Comparison of ENCODE assay signal across 9 cellular contexts in genomic region chr1:150971583-150972416, GRCh38. TPM values are rescaled to one million over a fixed set of nuclear protein-coding genes. Genes with fewer than 3 reads are reported as not detected.
DNase-seq lines count a peak whose midpoint lies in the region; ATAC-seq, FAIRE-seq and TF ChIP-seq lines count a peak whose summit lies in the region.
"Had no signal": no experiment of that assay in that cellular context is flagged by ENCODE, and none has a peak within 500 bp of the region (broad histone marks: within the 10 kb centered on the region; RNA-seq: fewer than 3 reads in every experiment).

No MANE protein-coding gene starts in this region.

- H3K9ac ChIP-seq in GM12878 (ENCODE audit: control insufficient read depth, insufficient read depth, low read length) (no peak overlapping the region; the same call in 1 of the 2 replicates), liver (ENCODE audit: low read depth in 1 of 2, low read length in 2 of 2) (peak overlapping the region; percentile 93 to 98)

- TF ChIP-seq EP300 in GM12878 (IDR thresholded peaks at IDR 0.05; ENCODE audit: borderline replicate concordance in 1 of 2, control insufficient read depth in 1 of 2, low read depth in 2 of 2, low read length in 2 of 2) (no peak), tibial nerve (IDR thresholded peaks at IDR 0.05) (no peak)

- TF ChIP-seq RAD21 in GM12878 (IDR thresholded peaks at IDR 0.05; ENCODE audit: insufficient read depth, low read depth, low read length) (no peak), liver (IDR thresholded peaks at IDR 0.05) (no peak)

- in situ Hi-C loops in GM12878 (cut with MboI): no loop called here

- H3K27ac ChIP-seq in GM12878 (ENCODE audit: control insufficient read depth, insufficient read depth) (no peak overlapping the region), liver (ENCODE audit: low read depth in 1 of 2, low read length in 2 of 2) (peak overlapping the region; percentile 89 to 90), tibial nerve (peak overlapping the region; percentile 96 to 99 (median 97))

- intact Hi-C loops in GM12878 (cut with micrococcal nuclease; ENCODE audit: unreplicated experiment): loop anchor here (10.0 kb wide), 2 partner anchors 207 to 347 kb away; partner anchors contain the start of genes CTSS and ENSA

- H4K20me1 ChIP-seq in GM12878 (ENCODE audit: control insufficient read depth, insufficient read depth): no peaks in the 10 kb centered on the region

- POLR2A ChIA-PET in GM12878 (lab: Charles Lee): no interaction called here

- RAD21 ChIA-PET in GM12878 (lab: Charles Lee; ENCODE audit: unreplicated experiment): no interaction called here

- H3K4me1 ChIP-seq in GM12878 (ENCODE audit: control insufficient read depth, insufficient read depth, low read length) (peaks cover 7% of the 10 kb centered on the region; the same call in 1 of the 2 replicates), liver (ENCODE audit: control insufficient read depth in 4 of 4, insufficient read depth in 4 of 4, low read length in 3 of 4) (peaks cover 7 to 63% (median 49%) of the 10 kb centered on the region in 4 donors), tibial nerve (peaks cover 0 to 72% (median 48%) of the 10 kb centered on the region in 4 donors)

- ATAC-seq in GM12878 (peak; percentile 21), GM19467 (IDR thresholded peaks at IDR 0.05; ENCODE audit: unreplicated experiment) (no peak)

- FAIRE-seq in GM12878 (lab: Jason Lieb, UNC): no peak
- FAIRE-seq: endometrium had no signal

- H3K36me3 ChIP-seq in GM12878 (ENCODE audit: control insufficient read depth in 2 of 2, insufficient read depth in 2 of 2, low read length in 1 of 2) (peaks cover 5 to 12% of the 10 kb centered on the region in 2 experiments; a peak in 3 of 4 replicates), liver (ENCODE audit: control insufficient read depth in 4 of 4, insufficient read depth in 3 of 4, low read depth in 1 of 4, low read length in 3 of 4) (peaks cover 9 to 23% (median 20%) of the 10 kb centered on the region in 4 donors), tibial nerve (peaks cover 0 to 25% (median 13%) of the 10 kb centered on the region in 3 donors)

- CTCF ChIA-PET in GM12878 (lab: Yijun Ruan, JAX): interaction anchor here (0.6 to 2.4 kb wide), 3 partner anchors 9 to 301 kb away, joined by 3 to 8 read pairs (median 4); no protein-coding TSS in a partner anchor

- WGBS in GM12878 (ENCODE audit: insufficient coverage, insufficient replicate concordance, low lambda C conversion rate, missing lambda C conversion rate): 99% methylated on average over 6 of the region's 6 CpGs
- 29% methylated on average over 6 of the region's 6 CpGs for WGBS in liver
- 39 to 57% methylated on average over 5 to 6 of the region's 6 CpGs for WGBS in tibial nerve, 2 donors

- H3K79me2 ChIP-seq in GM12878 (ENCODE audit: control insufficient read depth, insufficient read depth, low read length): peaks cover 39% of the 10 kb centered on the region

- TF ChIP-seq CTCF in GM12878 (IDR thresholded peaks at IDR 0.05 in 2 of 3, conservative IDR thresholded peaks at IDR 0.05 in 1 of 3; ENCODE audit: control insufficient read depth in 2 of 3, extremely low read depth in 1 of 3, insufficient read depth in 1 of 3, low read depth in 3 of 3, low read length in 3 of 3) (peak in 1 of 3 experiments; percentile 30; a peak in 1 of 6 replicates), liver (IDR thresholded peaks at IDR 0.05; ENCODE audit: low read depth, low read length, missing input control) (peak; percentile 4), tibial nerve (IDR thresholded peaks at IDR 0.05) (no peak)

- H3K4me3 ChIP-seq in GM12878 (peak overlapping the region; percentile 87; the same call in 1 of the 2 replicates), liver (ENCODE audit: low read depth in 1 of 3, low read length in 3 of 3) (peak overlapping the region; percentile 86 to 94 (median 90)), tibial nerve (peak overlapping the region in 3 of 4 donors; percentile 73 to 89 (median 85))

- DNase-seq in stimulated activated CD4-positive, alpha-beta T cell treated with anti-CD3 and anti-CD28 coated beads, Interleukin-15, amount 100 ng/mL, for 24 hours: peak; percentile 22
- DNase-seq in stimulated activated CD4-positive, alpha-beta T cell treated with anti-CD3 and anti-CD28 coated beads, Interleukin-2, amount 100 ng/mL, for 48 hours: no peak
- DNase-seq in GM12878 (ENCODE audit: low read depth, low spot score) (no peak), tibial nerve (ENCODE audit: low spot score in 2 of 2) (no peak), NCI-H146 treated with DMSO at 0.1 percent for 48 hours (lab: John Stamatoyannopoulos, UW; ENCODE audit: unreplicated experiment) (no peak), SW 1271 (lab: John Stamatoyannopoulos, UW) (no peak)

- H2AFZ ChIP-seq in GM12878 (ENCODE audit: control insufficient read depth, low read depth, low read length): no peak overlapping the region

- no peaks in the 10 kb centered on the region for H3K9me3 ChIP-seq in GM12878 (replicated peaks; ENCODE audit: control insufficient read depth, insufficient read depth, low read length)
- H3K9me3 ChIP-seq in liver (ENCODE audit: control insufficient read depth in 4 of 4, low read length in 3 of 4): no peaks in the 10 kb centered on the region
- no peaks in the 10 kb centered on the region for H3K9me3 ChIP-seq in tibial nerve

- no peak for TF ChIP-seq POLR2A in GM12878 (IDR thresholded peaks at IDR 0.05; ENCODE audit: low read depth, low read length)
- TF ChIP-seq POLR2A in tibial nerve (IDR thresholded peaks at IDR 0.05): no peak

- H3K4me2 ChIP-seq in GM12878 (ENCODE audit: control insufficient read depth, insufficient read depth): peak overlapping the region; percentile 77

- SMC1A ChIA-PET in GM12878 (lab: Charles Lee; ENCODE audit: uncharacterized antibody, unreplicated experiment): no interaction called here

- no TSS peak for BruUV-seq in GM12878 (replicated peaks; lab: Mats Ljungman, UMichigan)

- H3K27me3 ChIP-seq in GM12878 (replicated peaks in 1 of 2; ENCODE audit: control insufficient read depth in 2 of 2, insufficient read depth in 2 of 2, low read length in 1 of 2) (no peaks in the 10 kb centered on the region; a peak in 1 of 4 replicates), liver (ENCODE audit: control insufficient read depth in 4 of 4, insufficient read depth in 4 of 4, low read length in 3 of 4) (no peaks in the 10 kb centered on the region), tibial nerve (no peaks in the 10 kb centered on the region)

RNA-seq across cellular contexts. Expression of gene CERS2, which starts 2.8 kb away (rescaled TPM):
- total RNA-seq in GM12878 (2013; cell fraction: nucleolus; rRNA removed): 27.0 and 31.5 TPM in 2 replicates
- total RNA-seq in GM12878 (2014; rRNA removed) (55.8 and 57.0 TPM in 2 replicates), GM12878 (2014; rRNA removed; fragmentation: Illumina TruSeq; extraction: Trizol) (38.2 and 39.9 TPM in 2 replicates), GM12878 (2021) (76.7 and 79.2 TPM in 2 replicates), liver (100 to 1,000 TPM; 212 to 346 TPM), tibial nerve (100 to 1,000 TPM; 137 to 168 (median 140) TPM)
- 45.4 TPM for polyA plus RNA-seq in GM12878 (2011; ENCODE audit: low read depth)
- polyA plus RNA-seq in GM12878 (2011; rRNA removed) (29.5 and 41.5 TPM in 2 replicates), GM12878 (2014; fragmentation: Illumina TruSeq; extraction: Trizol) (78.8 and 87.9 TPM in 2 replicates), GM12878 (2014; fragmentation: Nextera tagmentation; extraction: Ambion mirVana) (10 to 100 TPM in 1 of 2 experiments, 1 to 10 TPM in 1; 9.2 to 12.7 TPM), GM12878 (2014; rRNA removed) (50.5 and 52.3 TPM in 2 replicates), GM12878 (2016; fragmentation: Nextera tagmentation; extraction: Ambion mirVana) (10 to 100 TPM; 49.3 to 61.5 TPM), liver (100 to 1,000 TPM; 215 to 340 TPM)
- 40.6 and 44.7 TPM in 2 replicates for polyA plus RNA-seq in GM12878 (2011; cell fraction: cytosol; rRNA removed)
- polyA plus RNA-seq in GM12878 (2011; cell fraction: nucleus; rRNA removed): 57.8 and 60.8 TPM in 2 replicates
- polyA plus RNA-seq in GM12878 (2012): 34.6 and 47.7 TPM in 2 replicates
- polyA minus RNA-seq in GM12878 (2011; rRNA and poly(A)+ RNA removed): 57.5 and 61.2 TPM in 2 replicates
- polyA minus RNA-seq in GM12878 (2011; cell fraction: cytosol; rRNA and poly(A)+ RNA removed): 19.9 and 23.3 TPM in 2 replicates
- polyA minus RNA-seq in GM12878 (2011; cell fraction: nucleus; rRNA and poly(A)+ RNA removed): 14.9 and 25.9 TPM in 2 replicates

RNA-seq across cellular contexts. Expression of gene ANXA9, which starts 10.3 kb away (rescaled TPM):
- total RNA-seq in GM12878 (2013; cell fraction: nucleolus; rRNA removed): 0.75 TPM in 1 of 2 replicates, not detected in the other
- total RNA-seq in GM12878 (2014; rRNA removed) (not detected in 2 replicates), GM12878 (2014; rRNA removed; fragmentation: Illumina TruSeq; extraction: Trizol) (0.09 TPM in 1 of 2 replicates, not detected in the other), GM12878 (2021) (not detected in 2 replicates), liver (10 to 100 TPM; 15.8 to 18.2 TPM), tibial nerve (10 to 100 TPM in 2 of 4 donors, 1 to 10 TPM in 2; 2.1 to 12.2 (median 7.8) TPM)
- 0.18 TPM for polyA plus RNA-seq in GM12878 (2011; ENCODE audit: low read depth)
- polyA plus RNA-seq in GM12878 (2011; rRNA removed) (0.37 and 0.43 TPM in 2 replicates), GM12878 (2014; fragmentation: Illumina TruSeq; extraction: Trizol) (0.04 TPM in 1 of 2 replicates, not detected in the other), GM12878 (2014; fragmentation: Nextera tagmentation; extraction: Ambion mirVana) (under 1 TPM in 1 of 2 experiments, not detected in 1; 0.11 TPM), GM12878 (2014; rRNA removed) (0.08 TPM in 1 of 2 replicates, not detected in the other), GM12878 (2016; fragmentation: Nextera tagmentation; extraction: Ambion mirVana) (under 1 TPM; 0.25 to 0.28 TPM), liver (10 to 100 TPM in 1 of 2 donors, 1 to 10 TPM in 1; 7.5 to 24.0 TPM)
- polyA plus RNA-seq in GM12878 (2011; cell fraction: cytosol; rRNA removed): 0.38 and 0.57 TPM in 2 replicates
- 0.31 and 0.39 TPM in 2 replicates for polyA plus RNA-seq in GM12878 (2011; cell fraction: nucleus; rRNA removed)
- 0.41 and 0.49 TPM in 2 replicates for polyA plus RNA-seq in GM12878 (2012)
- 0.15 and 0.46 TPM in 2 replicates for polyA minus RNA-seq in GM12878 (2011; rRNA and poly(A)+ RNA removed)
- not detected in 2 replicates for polyA minus RNA-seq in GM12878 (2011; cell fraction: cytosol; rRNA and poly(A)+ RNA removed)
- 0.24 TPM in 1 of 2 replicates, not detected in the other for polyA minus RNA-seq in GM12878 (2011; cell fraction: nucleus; rRNA and poly(A)+ RNA removed)

RNA-seq across cellular contexts. Expression of gene MINDY1, which starts 34.9 kb away (rescaled TPM):
- 12.8 and 13.3 TPM in 2 replicates for total RNA-seq in GM12878 (2013; cell fraction: nucleolus; rRNA removed)
- total RNA-seq in GM12878 (2014; rRNA removed): 7.5 and 8.8 TPM in 2 replicates
- 4.4 and 4.9 TPM in 2 replicates for total RNA-seq in GM12878 (2014; rRNA removed; fragmentation: Illumina TruSeq; extraction: Trizol)
- total RNA-seq in GM12878 (2021): 7.1 and 7.5 TPM in 2 replicates
- polyA plus RNA-seq in GM12878 (2011; ENCODE audit: low read depth): 3.5 TPM
- polyA plus RNA-seq in GM12878 (2011; rRNA removed): 0.89 and 1.9 TPM in 2 replicates
- polyA plus RNA-seq in GM12878 (2011; cell fraction: cytosol; rRNA removed): 2.3 and 2.5 TPM in 2 replicates
- 3.0 and 3.6 TPM in 2 replicates for polyA plus RNA-seq in GM12878 (2011; cell fraction: nucleus; rRNA removed)
- polyA plus RNA-seq in GM12878 (2012): 5.9 and 6.1 TPM in 2 replicates
- 6.1 and 6.5 TPM in 2 replicates for polyA plus RNA-seq in GM12878 (2014; fragmentation: Illumina TruSeq; extraction: Trizol)
- under 1 TPM; 0.48 to 0.49 TPM for polyA plus RNA-seq in GM12878 (2014; fragmentation: Nextera tagmentation; extraction: Ambion mirVana)
- polyA plus RNA-seq in GM12878 (2014; rRNA removed): 6.4 and 7.7 TPM in 2 replicates
- 1 to 10 TPM; 3.4 to 5.1 TPM for polyA plus RNA-seq in GM12878 (2016; fragmentation: Nextera tagmentation; extraction: Ambion mirVana)
- 2.1 and 4.1 TPM in 2 replicates for polyA minus RNA-seq in GM12878 (2011; rRNA and poly(A)+ RNA removed)
- polyA minus RNA-seq in GM12878 (2011; cell fraction: cytosol; rRNA and poly(A)+ RNA removed): 1.5 and 1.6 TPM in 2 replicates
- 1.9 and 2.3 TPM in 2 replicates for polyA minus RNA-seq in GM12878 (2011; cell fraction: nucleus; rRNA and poly(A)+ RNA removed)
- total RNA-seq in liver: 10 to 100 TPM in 1 of 2 donors, 1 to 10 TPM in 1; 9.8 to 21.3 TPM
- polyA plus RNA-seq in liver: 1 to 10 TPM; 7.3 to 8.3 TPM
- total RNA-seq in tibial nerve: 10 to 100 TPM; 45.5 to 63.2 (median 49.5) TPM

RNA-seq across cellular contexts. Expression of gene PRUNE1, which starts 36.4 kb away (rescaled TPM):
- 7.7 and 10.4 TPM in 2 replicates for total RNA-seq in GM12878 (2013; cell fraction: nucleolus; rRNA removed)
- total RNA-seq in GM12878 (2014; rRNA removed): 9.5 and 9.9 TPM in 2 replicates
- 8.8 and 9.7 TPM in 2 replicates for total RNA-seq in GM12878 (2014; rRNA removed; fragmentation: Illumina TruSeq; extraction: Trizol)
- total RNA-seq in GM12878 (2021): 10.9 and 11.8 TPM in 2 replicates
- 9.2 TPM for polyA plus RNA-seq in GM12878 (2011; ENCODE audit: low read depth)
- 20.2 and 24.5 TPM in 2 replicates for polyA plus RNA-seq in GM12878 (2011; rRNA removed)
- polyA plus RNA-seq in GM12878 (2011; cell fraction: cytosol; rRNA removed): 20.9 and 23.2 TPM in 2 replicates
- polyA plus RNA-seq in GM12878 (2011; cell fraction: nucleus; rRNA removed): 11.9 and 13.5 TPM in 2 replicates
- 8.5 and 11.6 TPM in 2 replicates for polyA plus RNA-seq in GM12878 (2012)
- 15.5 and 16.3 TPM in 2 replicates for polyA plus RNA-seq in GM12878 (2014; fragmentation: Illumina TruSeq; extraction: Trizol)
- polyA plus RNA-seq in GM12878 (2014; fragmentation: Nextera tagmentation; extraction: Ambion mirVana): 1 to 10 TPM; 4.7 to 7.6 TPM
- 10.2 and 14.9 TPM in 2 replicates for polyA plus RNA-seq in GM12878 (2014; rRNA removed)
- polyA plus RNA-seq in GM12878 (2016; fragmentation: Nextera tagmentation; extraction: Ambion mirVana): 10 to 100 TPM; 14.0 to 14.2 TPM
- polyA minus RNA-seq in GM12878 (2011; rRNA and poly(A)+ RNA removed): 22.4 and 23.7 TPM in 2 replicates
- polyA minus RNA-seq in GM12878 (2011; cell fraction: cytosol; rRNA and poly(A)+ RNA removed): 5.3 and 7.6 TPM in 2 replicates
- 3.4 and 5.8 TPM in 2 replicates for polyA minus RNA-seq in GM12878 (2011; cell fraction: nucleus; rRNA and poly(A)+ RNA removed)
- total RNA-seq in liver: 1 to 10 TPM; 6.1 to 9.0 TPM
- polyA plus RNA-seq in liver: 10 to 100 TPM in 1 of 2 donors, 1 to 10 TPM in 1; 9.9 to 10.6 TPM
- total RNA-seq in tibial nerve: 10 to 100 TPM; 22.0 to 40.4 (median 28.5) TPM

RNA-seq across cellular contexts. Expression of gene SETDB1, which starts 45.6 kb away (rescaled TPM):
- 168 and 183 TPM in 2 replicates for total RNA-seq in GM12878 (2013; cell fraction: nucleolus; rRNA removed)
- total RNA-seq in GM12878 (2014; rRNA removed) (30.0 and 36.5 TPM in 2 replicates), GM12878 (2014; rRNA removed; fragmentation: Illumina TruSeq; extraction: Trizol) (36.1 and 36.3 TPM in 2 replicates), GM12878 (2021) (38.7 and 42.6 TPM in 2 replicates), liver (10 to 100 TPM; 20.8 to 23.7 TPM), tibial nerve (10 to 100 TPM; 30.6 to 42.9 (median 35.3) TPM)
- 22.0 TPM for polyA plus RNA-seq in GM12878 (2011; ENCODE audit: low read depth)
- polyA plus RNA-seq in GM12878 (2011; rRNA removed) (56.7 and 58.4 TPM in 2 replicates), GM12878 (2014; fragmentation: Illumina TruSeq; extraction: Trizol) (44.3 and 46.4 TPM in 2 replicates), GM12878 (2014; fragmentation: Nextera tagmentation; extraction: Ambion mirVana) (10 to 100 TPM; 14.5 to 14.7 TPM), GM12878 (2014; rRNA removed) (30.8 and 35.2 TPM in 2 replicates), GM12878 (2016; fragmentation: Nextera tagmentation; extraction: Ambion mirVana) (10 to 100 TPM; 14.3 to 14.5 TPM), liver (1 to 10 TPM; 5.4 to 7.3 TPM)
- 34.7 and 36.2 TPM in 2 replicates for polyA plus RNA-seq in GM12878 (2011; cell fraction: cytosol; rRNA removed)
- 81.8 and 87.7 TPM in 2 replicates for polyA plus RNA-seq in GM12878 (2011; cell fraction: nucleus; rRNA removed)
- polyA plus RNA-seq in GM12878 (2012): 29.6 and 31.1 TPM in 2 replicates
- 71.5 and 86.6 TPM in 2 replicates for polyA minus RNA-seq in GM12878 (2011; rRNA and poly(A)+ RNA removed)
- polyA minus RNA-seq in GM12878 (2011; cell fraction: cytosol; rRNA and poly(A)+ RNA removed): 21.5 and 21.9 TPM in 2 replicates
- 32.4 and 50.3 TPM in 2 replicates for polyA minus RNA-seq in GM12878 (2011; cell fraction: nucleus; rRNA and poly(A)+ RNA removed)
